Comparison of ENCODE assay signal across 13 cellular contexts in the genomic region with DNA sequence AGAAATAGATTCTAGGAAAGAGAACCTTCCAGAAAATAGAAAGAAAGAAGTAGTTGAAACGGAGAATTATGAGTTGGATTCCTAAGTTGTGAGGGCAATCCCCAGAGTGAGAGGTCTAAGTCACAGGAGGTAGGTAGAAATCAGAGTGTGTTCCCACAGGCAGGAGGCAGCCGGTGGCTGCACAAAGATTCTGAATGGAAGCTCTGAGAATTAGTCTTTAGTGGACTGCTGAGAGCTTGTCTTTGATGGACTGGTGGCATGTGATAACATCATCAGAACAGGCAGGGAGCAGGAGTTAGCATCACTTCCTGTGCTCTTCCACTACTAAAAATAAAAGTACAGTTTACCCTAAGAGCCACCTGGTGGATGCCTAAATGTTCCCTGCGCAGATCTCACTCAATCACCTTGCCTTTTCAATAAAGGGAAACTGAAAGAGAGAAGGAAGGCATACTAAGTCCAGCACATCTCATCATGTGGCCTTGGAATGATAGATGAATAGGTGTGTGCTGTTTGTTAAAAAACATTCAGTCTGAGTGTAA.
DNase-seq lines count a peak whose midpoint lies in the region; TF ChIP-seq lines count a peak whose summit lies in the region.
"Had no signal": no experiment of that assay in that cellular context is flagged by ENCODE, and none has a peak within 500 bp of the region (broad histone marks: within the 10 kb centered on the region; RNA-seq: fewer than 3 reads in every experiment).

No MANE protein-coding gene starts in this region.

- peak; percentile 9 for DNase-seq in NCI-H82 (lab: John Stamatoyannopoulos, UW)
- DNase-seq in NCI-H82 treated with DMSO at 0.1 percent for 48 hours (lab: John Stamatoyannopoulos, UW; ENCODE audit: unreplicated experiment) = no peak
- DNase-seq in HEK293T (ENCODE audit: extremely low spot score) = peak; percentile 24
- DNase-seq in NCI-H69 (lab: John Stamatoyannopoulos, UW) = peak; percentile 35
- DNase-seq in superior temporal gyrus (ENCODE audit: extremely low spot score) = peak; percentile 29
- no peak for DNase-seq in iPS-NIHi7 (ENCODE audit: extremely low spot score)
- DNase-seq in hepatic stellate cell (ENCODE audit: low spot score) = no peak
- DNase-seq in mesenchymal stem cell = no peak
- DNase-seq: activated effector memory CD4-positive, alpha-beta T cell treated with anti-CD3 and anti-CD28 coated beads, Interleukin-2, amount 50 U/mL, for 16 hours; caudate nucleus; left lung; psoas muscle had no signal

- H4K8ac ChIP-seq in mesenchymal stem cell (ENCODE audit: low read length) = no peak overlapping the region

- 74% methylated on average over 3 of the region's 3 CpGs for WGBS in mesenchymal stem cell

- CTCF ChIA-PET in HEK293T (lab: Yijun Ruan, JAX) = interaction anchor here (0.7 kb wide), 1 partner anchor 1521 kb away, joined by 3 read pairs; no protein-coding TSS in a partner anchor

- H3K27ac ChIP-seq in mesenchymal stem cell (ENCODE audit: low read length, poor library complexity, severe bottlenecking) = no peak overlapping the region
- H3K27ac ChIP-seq: left lung, psoas muscle, vagina had no signal

- H4K91ac ChIP-seq in mesenchymal stem cell (ENCODE audit: low read length) = no peak overlapping the region

- H2BK120ac ChIP-seq in mesenchymal stem cell (ENCODE audit: low read depth, low read length) = no peak overlapping the region

- no peaks in the 10 kb centered on the region for H3K27me3 ChIP-seq in mesenchymal stem cell (ENCODE audit: control insufficient read depth in 1 of 2, insufficient read depth in 1 of 2, low read length in 2 of 2)
- H3K27me3 ChIP-seq: left lung, vagina had no signal

- H2AFZ ChIP-seq in mesenchymal stem cell (ENCODE audit: low read depth, low read length) = no peak overlapping the region

- no peaks in the 10 kb centered on the region for H3K79me1 ChIP-seq in mesenchymal stem cell (replicated peaks; ENCODE audit: low read length, poor library complexity, severe bottlenecking)

- no peak overlapping the region for H3K23ac ChIP-seq in mesenchymal stem cell (ENCODE audit: low read length in 2 of 2)

- H2AK5ac ChIP-seq in mesenchymal stem cell (ENCODE audit: low read length, severe bottlenecking) = no peak overlapping the region

- H3K4ac ChIP-seq in mesenchymal stem cell (ENCODE audit: low read depth in 1 of 2, low read length in 2 of 2) = no peak overlapping the region

- H2BK15ac ChIP-seq in mesenchymal stem cell (ENCODE audit: low read depth, poor library complexity, severe bottlenecking) = no peak overlapping the region

- H3K18ac ChIP-seq in mesenchymal stem cell (ENCODE audit: low read depth in 1 of 2, low read length in 2 of 2) = no peak overlapping the region

- H3K9ac ChIP-seq in mesenchymal stem cell (ENCODE audit: low read length) = no peak overlapping the region

- POLR2A ChIA-PET in HEK293T (lab: Yijun Ruan, JAX) = no interaction called here

- no peaks in the 10 kb centered on the region for H3K36me3 ChIP-seq in mesenchymal stem cell (ENCODE audit: control insufficient read depth in 1 of 2, insufficient read depth in 2 of 2, low read depth in 1 of 2, low read length in 2 of 2)
- H3K36me3 ChIP-seq: left lung, vagina had no signal

- no peak overlapping the region for H3K4me3 ChIP-seq in mesenchymal stem cell (ENCODE audit: insufficient read depth in 1 of 2, low read depth in 1 of 2, low read length in 2 of 2)
- H3K4me3 ChIP-seq: left lung, psoas muscle, vagina had no signal

- no peak overlapping the region for H3K14ac ChIP-seq in mesenchymal stem cell (ENCODE audit: low read length in 2 of 2)

- no peak overlapping the region for H3K4me2 ChIP-seq in mesenchymal stem cell (ENCODE audit: low read length, poor library complexity, severe bottlenecking)

- H2BK5ac ChIP-seq in mesenchymal stem cell (ENCODE audit: low read depth, low read length, poor library complexity, severe bottlenecking) = no peak overlapping the region

- H3K4me1 ChIP-seq in mesenchymal stem cell (ENCODE audit: control insufficient read depth, insufficient read depth, low read depth, low read length) = no peaks in the 10 kb centered on the region
- H3K4me1 ChIP-seq: left lung, psoas muscle, vagina had no signal

- no peaks in the 10 kb centered on the region for H3K9me3 ChIP-seq in mesenchymal stem cell (ENCODE audit: control insufficient read depth, low read length)
- H3K9me3 ChIP-seq: left lung, psoas muscle, vagina had no signal

- H2BK12ac ChIP-seq in mesenchymal stem cell (ENCODE audit: low read length in 2 of 2) = no peak overlapping the region

TF ChIP-seq in HEK293T, 16 proteins besides CTCF, POLR2A, EP300 and RAD21:
- TF ChIP-seq NFRKB (IDR thresholded peaks at IDR 0.05) (no peak), FOXK2 (IDR thresholded peaks at IDR 0.05) (no peak), HDGF (IDR thresholded peaks at IDR 0.05; ENCODE audit: borderline replicate concordance) (no peak)
- TF ChIP-seq, protein P1, sequence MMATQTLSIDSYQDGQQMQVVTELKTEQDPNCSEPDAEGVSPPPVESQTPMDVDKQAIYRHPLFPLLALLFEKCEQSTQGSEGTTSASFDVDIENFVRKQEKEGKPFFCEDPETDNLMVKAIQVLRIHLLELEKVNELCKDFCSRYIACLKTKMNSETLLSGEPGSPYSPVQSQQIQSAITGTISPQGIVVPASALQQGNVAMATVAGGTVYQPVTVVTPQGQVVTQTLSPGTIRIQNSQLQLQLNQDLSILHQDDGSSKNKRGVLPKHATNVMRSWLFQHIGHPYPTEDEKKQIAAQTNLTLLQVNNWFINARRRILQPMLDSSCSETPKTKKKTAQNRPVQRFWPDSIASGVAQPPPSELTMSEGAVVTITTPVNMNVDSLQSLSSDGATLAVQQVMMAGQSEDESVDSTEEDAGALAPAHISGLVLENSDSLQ (IDR thresholded peaks at IDR 0.05) = no peak
TF ChIP-seq in HEK293T: peak in this region for 0.

Comparison
In these comparisons a context has a peak if more than half of its experiments do, and no peak if none do; other contexts are left out.
1. DNase-seq: peak in NCI-H82 (single experiment), HEK293T (single experiment), NCI-H69 (single experiment) and superior temporal gyrus (single experiment); none in NCI-H82 treated with DMSO at 0.1 percent for 48 hours (single experiment), iPS-NIHi7 (single experiment), hepatic stellate cell (single experiment) and mesenchymal stem cell (single experiment).